Comparison of ENCODE assay signal across 28 cellular contexts in the genomic region with DNA sequence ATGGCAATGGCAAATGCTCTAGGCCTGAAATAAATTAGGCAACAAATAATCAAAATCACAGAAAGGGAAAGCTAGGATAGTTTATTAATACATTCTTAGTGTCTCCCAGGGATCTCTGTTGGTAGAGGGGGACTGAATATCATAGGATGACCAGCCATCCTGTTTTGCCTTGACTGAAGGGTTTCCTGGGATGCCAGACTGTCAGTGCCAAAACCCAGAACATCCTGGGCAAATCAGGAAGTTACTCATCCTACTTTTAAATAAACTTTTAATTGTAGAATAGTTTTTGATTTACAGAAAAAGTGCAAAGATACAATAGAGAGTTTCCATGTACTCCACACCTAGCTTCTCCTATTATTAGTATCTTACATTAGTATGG. TPM values are rescaled to one million over a fixed set of nuclear protein-coding genes. Genes with fewer than 3 reads are reported as not detected.
DNase-seq lines count a peak whose midpoint lies in the region; ATAC-seq and TF ChIP-seq lines count a peak whose summit lies in the region.
"Had no signal": no experiment of that assay in that cellular context is flagged by ENCODE, and none has a peak within 500 bp of the region (broad histone marks: within the 10 kb centered on the region; RNA-seq: fewer than 3 reads in every experiment).

No MANE protein-coding gene starts in this region.

- no peak overlapping the region for H3K4me3 ChIP-seq in osteoblast (ENCODE audit: insufficient read depth, low read length)
- H3K4me3 ChIP-seq: cardiac muscle cell, coronary artery, heart left ventricle, lung, mucosa of descending colon, pancreas, transverse colon had no signal

- no peaks in the 10 kb centered on the region for H3K9me3 ChIP-seq in osteoblast (ENCODE audit: low read depth, low read length)
- H3K9me3 ChIP-seq: heart left ventricle, mucosa of descending colon, pancreas, transverse colon had no signal

- peak overlapping the region; percentile 72 for H3K27ac ChIP-seq in osteoblast (ENCODE audit: low read depth, low read length)
- H3K27ac ChIP-seq: cardiac muscle cell, coronary artery, heart left ventricle, pancreas, transverse colon had no signal

- H3K27ac Mint-ChIP-seq in activated T-cell treated with anti-CD3 and anti-CD28 coated beads, Interleukin-2, amount 50 U/mL, for 72 hours = peak overlapping the region; percentile 95
- H3K27ac Mint-ChIP-seq in activated T-helper 2 cell treated with anti-CD3 and anti-CD28 coated beads, Interferon-gamma antibody, Interleukin-2, Interleukin-4, amounts not matched to agents 10 μg/mL and 5 μg/mL and 100 μg/mL, durations not matched to agents 14 hours and 24 hours and 36 hours = peak overlapping the region; percentile 81
- H3K27ac Mint-ChIP-seq: nephron progenitor cell, T-helper 17 cell had no signal

- H4K20me1 ChIP-seq in osteoblast (ENCODE audit: insufficient read depth, low read length) = no peaks in the 10 kb centered on the region

- peak in 1 of 2 donors; percentile 3 for ATAC-seq in activated T-cell treated with anti-CD3 and anti-CD28 coated beads, Interleukin-2, amount 50 U/mL, for 72 hours (replicated peaks in 1 of 2)
- ATAC-seq: heart left ventricle, mucosa of descending colon, pancreas, T-helper 17 cell had no signal

- peaks cover 3 to 4% of the 10 kb centered on the region in 2 donors for H3K36me3 Mint-ChIP-seq in activated T-cell treated with anti-CD3 and anti-CD28 coated beads, Interleukin-2, amount 50 U/mL, for 72 hours (ENCODE audit: insufficient read depth in 2 of 2)
- peaks cover 2% of the 10 kb centered on the region for H3K36me3 Mint-ChIP-seq in activated T-helper 2 cell treated with anti-CD3 and anti-CD28 coated beads, Interferon-gamma antibody, Interleukin-2, Interleukin-4, amounts not matched to agents 10 μg/mL and 5 μg/mL and 100 μg/mL, durations not matched to agents 14 hours and 24 hours and 36 hours (ENCODE audit: low read depth)

- H3K36me3 ChIP-seq in osteoblast (ENCODE audit: insufficient read depth, low read length) = no peaks in the 10 kb centered on the region
- H3K36me3 ChIP-seq: cardiac muscle cell, heart left ventricle, pancreas, transverse colon had no signal

- no peak for DNase-seq in activated T-cell treated with anti-CD3 and anti-CD28 coated beads, Interleukin-2, amount 50 U/mL, for 72 hours
- no peak for DNase-seq in activated T-cell treated with anti-CD3 and anti-CD28 coated beads for 4 hours
- peak; percentile 63 for DNase-seq in HT1080 (ENCODE audit: low read depth)
- DNase-seq in activated T-helper 2 cell treated with anti-CD3 and anti-CD28 coated beads, Interferon-gamma antibody, Interleukin-2, Interleukin-4, amounts not matched to agents 10 μg/mL and 5 μg/mL and 100 μg/mL, durations not matched to agents 14 hours and 24 hours and 36 hours (ENCODE audit: low spot score) = no peak
- DNase-seq in osteoblast (ENCODE audit: insufficient read length, low spot score, missing footprints) = peak; percentile 76
- no peak for DNase-seq in OCI-M1 (lab: John Stamatoyannopoulos, UW)
- no peak for DNase-seq in GM10266 (ENCODE audit: extremely low spot score)
- DNase-seq: activated CD4-positive, alpha-beta T cell treated with anti-CD3 and anti-CD28 coated beads for 4 hours; activated gamma-delta T cell; anterior cingulate cortex; DMS153; effector memory CD4-positive, alpha-beta T cell; foreskin fibroblast; H7; heart left ventricle; mucosa of descending colon; NCI-H1417 treated with DMSO at 0.1 percent for 48 hours; NCI-H2081 treated with DMSO at 0.1 percent for 48 hours; NCI-H226; NCI-H748 treated with DMSO at 0.1 percent for 48 hours; nephron progenitor cell; pancreas; small intestine; T-helper 17 cell; transverse colon had no signal

- peaks cover 7% of the 10 kb centered on the region for H3K4me1 ChIP-seq in osteoblast (ENCODE audit: insufficient read depth, low read length)
- H3K4me1 ChIP-seq: heart left ventricle, pancreas, transverse colon had no signal

- H3K4me3 Mint-ChIP-seq in activated T-cell treated with anti-CD3 and anti-CD28 coated beads, Interleukin-2, amount 50 U/mL, for 72 hours = peak overlapping the region; percentile 73 to 76
- no peak overlapping the region for H3K4me3 Mint-ChIP-seq in activated T-helper 2 cell treated with anti-CD3 and anti-CD28 coated beads, Interferon-gamma antibody, Interleukin-2, Interleukin-4, amounts not matched to agents 10 μg/mL and 5 μg/mL and 100 μg/mL, durations not matched to agents 14 hours and 24 hours and 36 hours (ENCODE audit: low read depth)
- H3K4me3 Mint-ChIP-seq: nephron progenitor cell, T-helper 17 cell had no signal

- H3K4me2 ChIP-seq in osteoblast (ENCODE audit: insufficient read depth, low read length) = no peak overlapping the region

- H3K27me3 Mint-ChIP-seq in activated T-cell treated with anti-CD3 and anti-CD28 coated beads, Interleukin-2, amount 50 U/mL, for 72 hours (ENCODE audit: low read depth) = peaks cover 12% of the 10 kb centered on the region
- peaks cover 2% of the 10 kb centered on the region for H3K27me3 Mint-ChIP-seq in activated T-helper 2 cell treated with anti-CD3 and anti-CD28 coated beads, Interferon-gamma antibody, Interleukin-2, Interleukin-4, amounts not matched to agents 10 μg/mL and 5 μg/mL and 100 μg/mL, durations not matched to agents 14 hours and 24 hours and 36 hours (ENCODE audit: low read depth)

- H3K4me1 Mint-ChIP-seq in activated T-cell treated with anti-CD3 and anti-CD28 coated beads, Interleukin-2, amount 50 U/mL, for 72 hours (ENCODE audit: low read depth) = peaks cover 76% of the 10 kb centered on the region
- peaks cover 53% of the 10 kb centered on the region for H3K4me1 Mint-ChIP-seq in activated T-helper 2 cell treated with anti-CD3 and anti-CD28 coated beads, Interferon-gamma antibody, Interleukin-2, Interleukin-4, amounts not matched to agents 10 μg/mL and 5 μg/mL and 100 μg/mL, durations not matched to agents 14 hours and 24 hours and 36 hours (ENCODE audit: low read depth)

- intact Hi-C loops in activated T-helper 2 cell treated with anti-CD3 and anti-CD28 coated beads, Interferon-gamma antibody, Interleukin-2, Interleukin-4, amounts not matched to agents 10 μg/mL and 5 μg/mL and 100 μg/mL, durations not matched to agents 14 hours and 24 hours and 36 hours (cut with micrococcal nuclease) = loop anchor here (1.0 to 5.0 kb wide), 6 partner anchors 24 to 521 kb away; a partner anchor contains a TSS

- no peaks in the 10 kb centered on the region for H3K27me3 ChIP-seq in osteoblast (ENCODE audit: insufficient read depth, low read length)
- H3K27me3 ChIP-seq: cardiac muscle cell, pancreas had no signal

- peaks cover 1 to 2% of the 10 kb centered on the region in 2 donors for H3K9me3 Mint-ChIP-seq in activated T-cell treated with anti-CD3 and anti-CD28 coated beads, Interleukin-2, amount 50 U/mL, for 72 hours
- H3K9me3 Mint-ChIP-seq in activated T-helper 2 cell treated with anti-CD3 and anti-CD28 coated beads, Interferon-gamma antibody, Interleukin-2, Interleukin-4, amounts not matched to agents 10 μg/mL and 5 μg/mL and 100 μg/mL, durations not matched to agents 14 hours and 24 hours and 36 hours = no peaks in the 10 kb centered on the region
- H3K9me3 Mint-ChIP-seq: nephron progenitor cell had no signal

- TF ChIP-seq CTCF in osteoblast (IDR thresholded peaks at IDR 0.05; ENCODE audit: extremely low read depth, low read depth, low read length) (no peak), GM10266 (IDR thresholded peaks at IDR 0.05; ENCODE audit: control insufficient read depth, insufficient read depth, low read depth, missing control alignments) (no peak)

- no peaks in the 10 kb centered on the region for H3K79me2 ChIP-seq in osteoblast (ENCODE audit: insufficient read depth, low read length)

- no peak overlapping the region for H2AFZ ChIP-seq in osteoblast (ENCODE audit: low read length)

RNA-seq across cellular contexts. Expression of a gene that starts 21.8 kb away (rescaled TPM):
- 100 to 1,000 TPM in 1 of 2 donors, 10 to 100 TPM in 1; 91.2 to 124 TPM for total RNA-seq in activated T-cell treated with anti-CD3 and anti-CD28 coated beads, Interleukin-2, amount 50 U/mL, for 72 hours
- 44.3 and 71.8 TPM in 2 replicates for total RNA-seq in HT1080 (2014; rRNA removed; shearing (Covaris generic))
- polyA plus RNA-seq in HT1080 (2015; cell fraction: cytosol; rRNA removed) = 40.9 and 44.3 TPM in 2 replicates
- polyA plus RNA-seq in HT1080 (2015; cell fraction: nucleus; rRNA removed) = 21.4 and 22.3 TPM in 2 replicates
- total RNA-seq in activated T-helper 2 cell treated with anti-CD3 and anti-CD28 coated beads, Interferon-gamma antibody, Interleukin-2, Interleukin-4, amounts not matched to agents 10 μg/mL and 5 μg/mL and 100 μg/mL, durations not matched to agents 14 hours and 24 hours and 36 hours = 108 and 116 TPM in 2 replicates
- total RNA-seq in osteoblast = 35.7 and 36.2 TPM in 2 replicates

Comparison
In these comparisons a context has a peak if more than half of its experiments do, and no peak if none do; other contexts are left out.
1. DNase-seq: peak in HT1080 (single experiment) and osteoblast (single experiment); none in activated T-cell treated with anti-CD3 and anti-CD28 coated beads, Interleukin-2, amount 50 U/mL, for 72 hours (0 of 2), activated T-cell treated with anti-CD3 and anti-CD28 coated beads for 4 hours (single experiment), activated T-helper 2 cell treated with anti-CD3 and anti-CD28 coated beads, Interferon-gamma antibody, Interleukin-2, Interleukin-4, amounts not matched to agents 10 μg/mL and 5 μg/mL and 100 μg/mL, durations not matched to agents 14 hours and 24 hours and 36 hours (single experiment), OCI-M1 (single experiment) and GM10266 (single experiment).